4 cellular contexts compared by ENCODE assay signal in genomic region chrX:156024949-156025492, GRCh38. TPM values are rescaled to one million over a fixed set of nuclear protein-coding genes. Genes with fewer than 3 reads are reported as not detected.
"Had no signal": no experiment of that assay in that cellular context is flagged by ENCODE, and none has a peak within 500 bp of the region (broad histone marks: within the 10 kb centered on the region; RNA-seq: fewer than 3 reads in every experiment).

No MANE protein-coding gene starts in this region.

RNA-seq across cellular contexts. Expression of gene IL9R, which starts 27.5 kb away (rescaled TPM):
- total RNA-seq: M059J, PC-3, Right ventricle myocardium superior, SJSA1 had no signal
